In genomic region chr11:2443881-2444300, GRCh38 we compare ENCODE assay signal across 12 cellular contexts. TPM values are rescaled to one million over a fixed set of nuclear protein-coding genes. Genes with fewer than 3 reads are reported as not detected.
DNase-seq lines count a peak whose midpoint lies in the region; ATAC-seq and TF ChIP-seq lines count a peak whose summit lies in the region.
"Had no signal": no experiment of that assay in that cellular context is flagged by ENCODE, and none has a peak within 500 bp of the region (broad histone marks: within the 10 kb centered on the region; RNA-seq: fewer than 3 reads in every experiment).

No MANE protein-coding gene starts in this region.

- peaks cover 15% of the 10 kb centered on the region for H3K27me3 Mint-ChIP-seq in Caco-2 (ENCODE audit: insufficient read depth, unreplicated experiment)

- no peak for DNase-seq in Caco-2
- no peak for DNase-seq in esophagus squamous epithelium (lab: John Stamatoyannopoulos, UW)
- DNase-seq in NCI-H1048 (lab: John Stamatoyannopoulos, UW): no peak
- DNase-seq in RWPE1 (ENCODE audit: low spot score): no peak
- DNase-seq: foreskin fibroblast, mesenchymal stem cell had no signal

- H3K9ac ChIP-seq in HUES6 (ENCODE audit: low read length) (no peak overlapping the region), parathyroid adenoma (no peak overlapping the region)
- H3K9ac ChIP-seq: KMS-11 had no signal

- no peak overlapping the region for H3K27ac Mint-ChIP-seq in Caco-2 (ENCODE audit: unreplicated experiment)
- H3K27ac Mint-ChIP-seq: activated T-helper 1 cell treated with anti-CD3 and anti-CD28 coated beads, Interleukin-12 subunit alpha, Interleukin-12 subunit beta, Interleukin-2, Interleukin-4 antibody, amounts not matched to agents 30 ng/mL and 10 ng/mL and 1 ng/mL, durations not matched to agents 14 hours and 24 hours and 36 hours had no signal

- H3K27me3 ChIP-seq in Caco-2 (replicated peaks; ENCODE audit: control insufficient read depth, insufficient read depth, low read length) (peaks cover 6% of the 10 kb centered on the region), HUES6 (ENCODE audit: control insufficient read depth, insufficient read depth, low read length) (peaks cover 92% of the 10 kb centered on the region), esophagus squamous epithelium (peaks cover 0 to 85% (median 0%) of the 10 kb centered on the region in 4 donors), parathyroid adenoma (ENCODE audit: control insufficient read depth, insufficient read depth, low read length) (no peaks in the 10 kb centered on the region)

- H3K27ac ChIP-seq in HUES6 (ENCODE audit: low read depth, low read length) (no peak overlapping the region), esophagus squamous epithelium (no peak overlapping the region), parathyroid adenoma (no peak overlapping the region), RWPE1 (no peak overlapping the region)
- H3K27ac ChIP-seq: KMS-11 had no signal

- CTCF ChIA-PET in Caco-2 (lab: Charles Lee): no interaction called here
- CTCF ChIA-PET in RWPE1 (lab: Yijun Ruan, JAX): interaction anchor here (1.0 kb wide), 1 partner anchor 89 kb away, joined by 5 read pairs; no protein-coding TSS in a partner anchor

- WGBS in esophagus squamous epithelium, 2 donors: 0% methylated on average over 1 of the region's 30 CpGs; no CpG with 5 or more reads in 1 of the 2 donors

- no peaks in the 10 kb centered on the region for H3K36me3 Mint-ChIP-seq in Caco-2 (ENCODE audit: insufficient read depth, unreplicated experiment)

- H3K79me2 ChIP-seq in parathyroid adenoma: peaks cover 15% of the 10 kb centered on the region

- no peak overlapping the region for H2AFZ ChIP-seq in parathyroid adenoma

- no peaks in the 10 kb centered on the region for H3K4me1 Mint-ChIP-seq in Caco-2 (ENCODE audit: low read depth, unreplicated experiment)

- intact Hi-C loops in Caco-2 (cut with micrococcal nuclease; ENCODE audit: unreplicated experiment): no loop called here
- intact Hi-C loops in esophagus squamous epithelium (cut with DNase I): no loop called here

- H3K4me3 ChIP-seq in Caco-2 (ENCODE audit: low read depth, low read length) (no peak overlapping the region), HUES6 (ENCODE audit: low read depth, low read length) (peak overlapping the region; percentile 79), esophagus squamous epithelium (peak overlapping the region in 3 of 4 donors; percentile 26 to 66 (median 45)), parathyroid adenoma (ENCODE audit: low read depth, low read length) (peak overlapping the region; percentile 22)

- H3K36me3 ChIP-seq in Caco-2 (ENCODE audit: control insufficient read depth, insufficient read depth, low read length) (no peaks in the 10 kb centered on the region), HUES6 (ENCODE audit: control insufficient read depth, insufficient read depth, low read length) (no peaks in the 10 kb centered on the region), esophagus squamous epithelium (no peaks in the 10 kb centered on the region), parathyroid adenoma (ENCODE audit: control insufficient read depth, insufficient read depth, low read length) (no peaks in the 10 kb centered on the region)

- ATAC-seq in GM21619 (IDR thresholded peaks at IDR 0.05; ENCODE audit: unreplicated experiment): no peak

- H3K4me1 ChIP-seq in Caco-2: no peaks in the 10 kb centered on the region
- H3K4me1 ChIP-seq in HUES6 (ENCODE audit: control insufficient read depth, insufficient read depth, low read length): no peaks in the 10 kb centered on the region
- H3K4me1 ChIP-seq in esophagus squamous epithelium: peaks cover 20 to 40% (median 20%) of the 10 kb centered on the region in 3 donors
- no peaks in the 10 kb centered on the region for H3K4me1 ChIP-seq in parathyroid adenoma

- no peaks in the 10 kb centered on the region for H3K9me3 ChIP-seq in Caco-2
- H3K9me3 ChIP-seq in HUES6 (ENCODE audit: control insufficient read depth, insufficient read depth, low read depth, low read length): peaks cover 5% of the 10 kb centered on the region; the same call in 1 of the 2 replicates
- no peaks in the 10 kb centered on the region for H3K9me3 ChIP-seq in esophagus squamous epithelium
- no peaks in the 10 kb centered on the region for H3K9me3 ChIP-seq in parathyroid adenoma (ENCODE audit: control insufficient read depth, low read length)

- no peak for TF ChIP-seq CTCF in Caco-2 (IDR thresholded peaks at IDR 0.05; ENCODE audit: insufficient read depth in 1 of 2, low read depth in 1 of 2, low read length in 1 of 2, severe bottlenecking in 1 of 2, unreplicated experiment in 1 of 2)
- TF ChIP-seq CTCF in esophagus squamous epithelium (IDR thresholded peaks at IDR 0.05): no peak
- no peak for TF ChIP-seq CTCF in parathyroid adenoma (IDR thresholded peaks at IDR 0.05)
- no peak for TF ChIP-seq CTCF in RWPE1 (conservative IDR thresholded peaks at IDR 0.05; ENCODE audit: low read depth)

- peak overlapping the region; percentile 22 for H3K4me2 ChIP-seq in parathyroid adenoma (ENCODE audit: low read length)

- H3K9me3 Mint-ChIP-seq in Caco-2 (ENCODE audit: unreplicated experiment): no peaks in the 10 kb centered on the region
- H3K9me3 Mint-ChIP-seq: activated T-helper 1 cell treated with anti-CD3 and anti-CD28 coated beads, Interleukin-12 subunit alpha, Interleukin-12 subunit beta, Interleukin-2, Interleukin-4 antibody, amounts not matched to agents 30 ng/mL and 10 ng/mL and 1 ng/mL, durations not matched to agents 14 hours and 24 hours and 36 hours had no signal

- BruUV-seq in Caco-2 (replicated peaks; lab: Mats Ljungman, UMichigan): no TSS peak

- no peak for TF ChIP-seq POLR2A in esophagus squamous epithelium (IDR thresholded peaks at IDR 0.05)

- POLR2A ChIA-PET in Caco-2 (lab: Charles Lee) (no interaction called here), RWPE1 (lab: Yijun Ruan, JAX; ENCODE audit: low non-redundant PET) (no interaction called here)

- peak overlapping the region; percentile 44 for H3K4me3 Mint-ChIP-seq in Caco-2 (ENCODE audit: unreplicated experiment)

RNA-seq across cellular contexts. Expression of gene TRPM5, which starts 0.4 kb away (rescaled TPM):
- total RNA-seq in Caco-2 (2022): not detected in 2 replicates
- total RNA-seq in esophagus squamous epithelium: not detected
- total RNA-seq: activated T-helper 1 cell treated with anti-CD3 and anti-CD28 coated beads, Interleukin-12 subunit alpha, Interleukin-12 subunit beta, Interleukin-2, Interleukin-4 antibody, amounts not matched to agents 30 ng/mL and 10 ng/mL and 1 ng/mL, durations not matched to agents 14 hours and 24 hours and 36 hours; sciatic nerve had no signal

RNA-seq across cellular contexts. Expression of gene KCNQ1, which starts 0.9 kb away (rescaled TPM):
- 0.72 and 1.0 TPM in 2 replicates for total RNA-seq in Caco-2 (2022)
- total RNA-seq in esophagus squamous epithelium: 1 to 10 TPM in 1 of 4 donors, under 1 TPM in 3; 0.61 to 3.1 (median 0.72) TPM

RNA-seq across cellular contexts. Expression of gene TSSC4, which starts 43.3 kb away (rescaled TPM):
- total RNA-seq in Caco-2 (2022) (46.2 and 60.9 TPM in 2 replicates), esophagus squamous epithelium (10 to 100 TPM; 24.2 to 35.5 (median 29.6) TPM)
